ENCODE assay signal across 1 cellular context in the genomic region with DNA sequence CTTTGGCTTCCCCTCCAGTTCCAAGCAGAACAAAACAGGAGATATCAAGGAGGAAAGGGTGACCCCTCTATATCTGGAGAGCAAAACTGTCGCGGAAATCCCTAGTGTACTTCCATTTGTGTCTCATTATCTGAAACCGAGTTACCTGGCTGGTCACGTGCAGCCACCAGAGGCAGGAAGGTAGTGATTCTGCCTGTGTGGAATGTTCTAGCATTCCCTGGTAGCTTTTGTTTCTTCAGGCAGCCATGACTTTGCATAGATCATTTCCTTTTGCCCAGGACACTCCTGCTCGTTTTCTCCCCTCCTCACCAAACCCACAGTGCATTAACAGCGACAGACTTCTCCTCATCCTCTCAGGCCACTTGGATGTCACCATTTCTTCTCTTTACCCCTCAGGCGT.
TF ChIP-seq lines count a peak whose summit lies in the region.

No MANE protein-coding gene starts in this region.

TF ChIP-seq in GM23338, 12 proteins besides CTCF, POLR2A, EP300 and RAD21 (continued from another document):
- TF ChIP-seq, protein P1, sequence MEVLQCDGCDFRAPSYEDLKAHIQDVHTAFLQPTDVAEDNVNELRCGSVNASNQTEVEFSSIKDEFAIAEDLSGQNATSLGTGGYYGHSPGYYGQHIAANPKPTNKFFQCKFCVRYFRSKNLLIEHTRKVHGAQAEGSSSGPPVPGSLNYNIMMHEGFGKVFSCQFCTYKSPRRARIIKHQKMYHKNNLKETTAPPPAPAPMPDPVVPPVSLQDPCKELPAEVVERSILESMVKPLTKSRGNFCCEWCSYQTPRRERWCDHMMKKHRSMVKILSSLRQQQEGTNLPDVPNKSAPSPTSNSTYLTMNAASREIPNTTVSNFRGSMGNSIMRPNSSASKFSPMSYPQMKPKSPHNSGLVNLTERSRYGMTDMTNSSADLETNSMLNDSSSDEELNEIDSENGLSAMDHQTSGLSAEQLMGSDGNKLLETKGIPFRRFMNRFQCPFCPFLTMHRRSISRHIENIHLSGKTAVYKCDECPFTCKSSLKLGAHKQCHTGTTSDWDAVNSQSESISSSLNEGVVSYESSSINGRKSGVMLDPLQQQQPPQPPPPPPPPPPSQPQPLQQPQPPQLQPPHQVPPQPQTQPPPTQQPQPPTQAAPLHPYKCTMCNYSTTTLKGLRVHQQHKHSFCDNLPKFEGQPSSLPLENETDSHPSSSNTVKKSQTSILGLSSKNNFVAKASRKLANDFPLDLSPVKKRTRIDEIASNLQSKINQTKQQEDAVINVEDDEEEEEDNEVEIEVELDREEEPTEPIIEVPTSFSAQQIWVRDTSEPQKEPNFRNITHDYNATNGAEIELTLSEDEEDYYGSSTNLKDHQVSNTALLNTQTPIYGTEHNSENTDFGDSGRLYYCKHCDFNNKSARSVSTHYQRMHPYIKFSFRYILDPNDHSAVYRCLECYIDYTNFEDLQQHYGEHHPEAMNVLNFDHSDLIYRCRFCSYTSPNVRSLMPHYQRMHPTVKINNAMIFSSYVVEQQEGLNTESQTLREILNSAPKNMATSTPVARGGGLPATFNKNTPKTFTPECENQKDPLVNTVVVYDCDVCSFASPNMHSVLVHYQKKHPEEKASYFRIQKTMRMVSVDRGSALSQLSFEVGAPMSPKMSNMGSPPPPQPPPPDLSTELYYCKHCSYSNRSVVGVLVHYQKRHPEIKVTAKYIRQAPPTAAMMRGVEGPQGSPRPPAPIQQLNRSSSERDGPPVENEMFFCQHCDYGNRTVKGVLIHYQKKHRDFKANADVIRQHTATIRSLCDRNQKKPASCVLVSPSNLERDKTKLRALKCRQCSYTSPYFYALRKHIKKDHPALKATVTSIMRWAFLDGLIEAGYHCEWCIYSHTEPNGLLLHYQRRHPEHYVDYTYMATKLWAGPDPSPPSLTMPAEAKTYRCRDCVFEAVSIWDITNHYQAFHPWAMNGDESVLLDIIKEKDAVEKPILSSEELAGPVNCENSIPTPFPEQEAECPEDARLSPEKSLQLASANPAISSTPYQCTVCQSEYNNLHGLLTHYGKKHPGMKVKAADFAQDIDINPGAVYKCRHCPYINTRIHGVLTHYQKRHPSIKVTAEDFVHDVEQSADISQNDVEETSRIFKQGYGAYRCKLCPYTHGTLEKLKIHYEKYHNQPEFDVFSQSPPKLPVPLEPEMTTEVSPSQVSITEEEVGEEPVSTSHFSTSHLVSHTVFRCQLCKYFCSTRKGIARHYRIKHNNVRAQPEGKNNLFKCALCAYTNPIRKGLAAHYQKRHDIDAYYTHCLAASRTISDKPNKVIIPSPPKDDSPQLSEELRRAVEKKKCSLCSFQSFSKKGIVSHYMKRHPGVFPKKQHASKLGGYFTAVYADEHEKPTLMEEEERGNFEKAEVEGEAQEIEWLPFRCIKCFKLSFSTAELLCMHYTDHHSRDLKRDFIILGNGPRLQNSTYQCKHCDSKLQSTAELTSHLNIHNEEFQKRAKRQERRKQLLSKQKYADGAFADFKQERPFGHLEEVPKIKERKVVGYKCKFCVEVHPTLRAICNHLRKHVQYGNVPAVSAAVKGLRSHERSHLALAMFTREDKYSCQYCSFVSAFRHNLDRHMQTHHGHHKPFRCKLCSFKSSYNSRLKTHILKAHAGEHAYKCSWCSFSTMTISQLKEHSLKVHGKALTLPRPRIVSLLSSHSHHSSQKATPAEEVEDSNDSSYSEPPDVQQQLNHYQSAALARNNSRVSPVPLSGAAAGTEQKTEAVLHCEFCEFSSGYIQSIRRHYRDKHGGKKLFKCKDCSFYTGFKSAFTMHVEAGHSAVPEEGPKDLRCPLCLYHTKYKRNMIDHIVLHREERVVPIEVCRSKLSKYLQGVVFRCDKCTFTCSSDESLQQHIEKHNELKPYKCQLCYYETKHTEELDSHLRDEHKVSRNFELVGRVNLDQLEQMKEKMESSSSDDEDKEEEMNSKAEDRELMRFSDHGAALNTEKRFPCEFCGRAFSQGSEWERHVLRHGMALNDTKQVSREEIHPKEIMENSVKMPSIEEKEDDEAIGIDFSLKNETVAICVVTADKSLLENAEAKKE (CRISPR knock-in tag; IDR thresholded peaks at IDR 0.05): no peak
- TF ChIP-seq ETS1 (IDR thresholded peaks at IDR 0.05) (no peak), ZNF331 (CRISPR knock-in tag; IDR thresholded peaks at IDR 0.05; ENCODE audit: low read depth) (no peak), CREB1 (CRISPR knock-in tag; IDR thresholded peaks at IDR 0.05; ENCODE audit: low read depth) (no peak)
TF ChIP-seq in GM23338: peak in this region for 0.
